1 cellular context compared by ENCODE assay signal in genomic region chr17:40415390-40415789, GRCh38.
TF ChIP-seq lines count a peak whose summit lies in the region.

No MANE protein-coding gene starts in this region.

TF ChIP-seq in HEK293, 187 proteins besides CTCF, POLR2A, EP300 and RAD21 (continued from another document):
- TF ChIP-seq, protein P1, sequence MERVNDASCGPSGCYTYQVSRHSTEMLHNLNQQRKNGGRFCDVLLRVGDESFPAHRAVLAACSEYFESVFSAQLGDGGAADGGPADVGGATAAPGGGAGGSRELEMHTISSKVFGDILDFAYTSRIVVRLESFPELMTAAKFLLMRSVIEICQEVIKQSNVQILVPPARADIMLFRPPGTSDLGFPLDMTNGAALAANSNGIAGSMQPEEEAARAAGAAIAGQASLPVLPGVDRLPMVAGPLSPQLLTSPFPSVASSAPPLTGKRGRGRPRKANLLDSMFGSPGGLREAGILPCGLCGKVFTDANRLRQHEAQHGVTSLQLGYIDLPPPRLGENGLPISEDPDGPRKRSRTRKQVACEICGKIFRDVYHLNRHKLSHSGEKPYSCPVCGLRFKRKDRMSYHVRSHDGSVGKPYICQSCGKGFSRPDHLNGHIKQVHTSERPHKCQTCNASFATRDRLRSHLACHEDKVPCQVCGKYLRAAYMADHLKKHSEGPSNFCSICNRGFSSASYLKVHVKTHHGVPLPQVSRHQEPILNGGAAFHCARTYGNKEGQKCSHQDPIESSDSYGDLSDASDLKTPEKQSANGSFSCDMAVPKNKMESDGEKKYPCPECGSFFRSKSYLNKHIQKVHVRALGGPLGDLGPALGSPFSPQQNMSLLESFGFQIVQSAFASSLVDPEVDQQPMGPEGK (tag by site-specific recombination; IDR thresholded peaks at IDR 0.05): no peak
- TF ChIP-seq ZNF792 (tag by site-specific recombination; IDR thresholded peaks at IDR 0.05) (no peak), HOXC10 (CRISPR knock-in tag; IDR thresholded peaks at IDR 0.05) (no peak), ZNF311 (tag by site-specific recombination; IDR thresholded peaks at IDR 0.05; ENCODE audit: borderline replicate concordance) (no peak), ZNF530 (tag by site-specific recombination; IDR thresholded peaks at IDR 0.05; ENCODE audit: low read depth) (no peak)
